Comparison of ENCODE assay signal across 13 cellular contexts in genomic region chr2:39247512-39247911, GRCh38. TPM values are rescaled to one million over a fixed set of nuclear protein-coding genes. Genes with fewer than 3 reads are reported as not detected.
"Had no signal": no experiment of that assay in that cellular context is flagged by ENCODE, and none has a peak within 500 bp of the region (broad histone marks: within the 10 kb centered on the region; RNA-seq: fewer than 3 reads in every experiment).

No MANE protein-coding gene starts in this region.

- H3K27me3 ChIP-seq: adrenal gland, suprapubic skin had no signal

- H3K4me3 ChIP-seq: adrenal gland, psoas muscle, suprapubic skin had no signal

- ATAC-seq: activated CD4-positive, CD25-positive, alpha-beta regulatory T cell treated with anti-CD3 and anti-CD28 coated beads, Interleukin-2, amount 50 U/mL, for 24 hours had no signal

- DNase-seq: activated naive CD4-positive, alpha-beta T cell treated with anti-CD3 and anti-CD28 coated beads, Interleukin-2, amount 50 U/mL, for 16 hours; adrenal gland; cortex of kidney; effector memory CD4-positive, alpha-beta T cell; mesendoderm; nephron progenitor cell; psoas muscle; stimulated activated CD4-positive, alpha-beta T cell treated with anti-CD3 and anti-CD28 coated beads, Interleukin-12 subunit alpha, Interleukin-12 subunit beta, amount 100 ng/mL, for 4 hours; stimulated activated naive CD4-positive, alpha-beta T cell treated with Interleukin-2 at 50 U/mL for 16 hours had no signal

- H3K4me1 ChIP-seq: psoas muscle, suprapubic skin had no signal

- H3K9me3 ChIP-seq: adrenal gland, psoas muscle, suprapubic skin had no signal

- H3K27ac ChIP-seq: adrenal gland, psoas muscle, suprapubic skin had no signal

RNA-seq across cellular contexts. Expression of gene CDKL4, which starts 3.7 kb away (rescaled TPM):
- polyA plus RNA-seq: keratinocyte, liver had no signal
